In the genomic region with DNA sequence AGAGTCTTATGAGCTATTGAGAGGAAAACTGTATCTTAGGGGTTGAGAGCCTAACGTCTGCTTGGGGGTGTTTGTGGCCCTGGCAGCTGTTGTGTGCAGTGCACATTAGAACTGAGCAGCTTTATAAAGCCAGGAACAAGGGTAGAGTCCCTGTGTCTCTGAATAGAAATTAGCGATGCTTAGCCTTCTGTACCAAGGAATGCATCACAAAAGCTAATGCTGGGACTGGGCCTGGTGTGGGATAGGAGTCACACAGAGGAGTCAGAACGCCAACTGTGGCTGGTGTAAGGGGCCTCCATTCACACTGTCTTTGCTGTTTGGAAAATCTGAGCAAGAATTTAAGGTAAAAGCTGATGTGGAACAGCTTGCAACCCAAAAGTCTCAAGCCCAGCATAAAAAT, we compare ENCODE assay signal across 28 cellular contexts.
"Had no signal": no experiment of that assay in that cellular context is flagged by ENCODE, and none has a peak within 500 bp of the region (broad histone marks: within the 10 kb centered on the region; RNA-seq: fewer than 3 reads in every experiment).

No MANE protein-coding gene starts in this region.

- H3K36me3 Mint-ChIP-seq: activated naive CD4-positive, alpha-beta T cell treated with anti-CD3 and anti-CD28 coated beads, Interleukin-2, amount 50 U/mL, for 24 hours; natural killer cell treated with Interleukin-12 subunit alpha and Interleukin-12 subunit beta and Interleukin-15 and Interleukin-18, amount 100 ng/mL, for 72 hours; stimulated activated naive B cell treated with anti-CD40 and anti-IgM and Interleukin-4, amounts not matched to agents 10 μg/mL and 1 μg/mL and 100 μg/mL, for 72 hours had no signal

- H3K9ac ChIP-seq: parathyroid adenoma had no signal

- H3K4me3 ChIP-seq: esophagus squamous epithelium, left ventricle myocardium inferior, lung, psoas muscle, right atrium auricular region, stomach, thyroid gland, upper lobe of left lung, vagina had no signal

- H3K4me1 ChIP-seq: esophagus squamous epithelium, left ventricle myocardium inferior, parathyroid adenoma, psoas muscle, right atrium auricular region, thyroid gland, vagina had no signal

- DNase-seq: activated CD4-positive, alpha-beta memory T cell treated with anti-CD3 and anti-CD28 coated beads, Interleukin-2, amount 10 ng/mL, durations not matched to agents 7 days and 5 days; activated CD4-positive, alpha-beta T cell treated with anti-CD3 and anti-CD28 coated beads for 1 hour; activated CD4-positive, alpha-beta T cell treated with anti-CD3 and anti-CD28 coated beads, Interleukin-2, amount 10 ng/mL, durations not matched to agents 7 days and 5 days; activated naive CD8-positive, alpha-beta T cell treated with anti-CD3 and anti-CD28 coated beads, Interleukin-2, amount 50 U/mL, for 24 hours; activated T-cell treated with anti-CD3 and anti-CD28 coated beads, Interleukin-2, amount 50 U/mL, for 4 hours; esophagus squamous epithelium; foreskin melanocyte; islet precursor cell; left ventricle myocardium inferior; occipital lobe; psoas muscle; stimulated activated CD4-positive, alpha-beta T cell treated with anti-CD3 and anti-CD28 coated beads, Interleukin-15, amount 100 ng/mL, for 24 hours; stimulated activated CD4-positive, alpha-beta T cell treated with anti-CD3 and anti-CD28 coated beads, Interleukin-2, amount 100 ng/mL, for 24 hours; stimulated activated naive B cell treated with anti-CD40 and anti-IgM and Interleukin-4, amounts not matched to agents 10 μg/mL and 1 μg/mL and 100 μg/mL, for 72 hours; stomach; T-helper 2 cell; thyroid gland; upper lobe of left lung had no signal

- H3K4me1 Mint-ChIP-seq: activated CD4-positive, alpha-beta memory T cell treated with anti-CD3 and anti-CD28 coated beads, Interleukin-2, amount 10 ng/mL, durations not matched to agents 7 days and 5 days; activated CD4-positive, alpha-beta T cell treated with anti-CD3 and anti-CD28 coated beads, Interleukin-2, amount 10 ng/mL, durations not matched to agents 7 days and 5 days; activated naive CD4-positive, alpha-beta T cell treated with anti-CD3 and anti-CD28 coated beads, Interleukin-2, amount 50 U/mL, for 24 hours; activated naive CD8-positive, alpha-beta T cell treated with anti-CD3 and anti-CD28 coated beads, Interleukin-2, amount 50 U/mL, for 24 hours; activated T-helper 17 cell treated with anti-CD3 and anti-CD28 coated beads, Interleukin-2, amount 50 U/mL, for 72 hours; central memory CD8-positive, alpha-beta T cell; stimulated activated naive B cell treated with anti-CD40 and anti-IgM and Interleukin-4, amounts not matched to agents 10 μg/mL and 1 μg/mL and 100 μg/mL, for 72 hours; WTC11 had no signal

- H2AFZ ChIP-seq: parathyroid adenoma had no signal

- H3K4me3 Mint-ChIP-seq: activated CD4-positive, alpha-beta memory T cell treated with anti-CD3 and anti-CD28 coated beads, Interleukin-2, amount 10 ng/mL, durations not matched to agents 7 days and 5 days; activated CD4-positive, alpha-beta T cell treated with anti-CD3 and anti-CD28 coated beads, Interleukin-2, amount 10 ng/mL, durations not matched to agents 7 days and 5 days; activated naive CD4-positive, alpha-beta T cell treated with anti-CD3 and anti-CD28 coated beads, Interleukin-2, amount 50 U/mL, for 24 hours; activated naive CD8-positive, alpha-beta T cell treated with anti-CD3 and anti-CD28 coated beads, Interleukin-2, amount 50 U/mL, for 24 hours; activated T-cell treated with anti-CD3 and anti-CD28 coated beads, Interleukin-2, amount 50 U/mL, for 4 hours; activated T-helper 17 cell treated with anti-CD3 and anti-CD28 coated beads, Interleukin-2, amount 50 U/mL, for 72 hours; central memory CD8-positive, alpha-beta T cell; dendritic cell treated with granulocyte-macrophage colony-stimulating factor and Interleukin-4, amounts not matched to agents 40 ng/mL and 50 ng/mL, for 4 days; natural killer cell treated with Interleukin-12 subunit alpha and Interleukin-12 subunit beta and Interleukin-15 and Interleukin-18, amount 100 ng/mL, for 72 hours; stimulated activated naive B cell treated with anti-CD40 and anti-IgM and Interleukin-4, amounts not matched to agents 10 μg/mL and 1 μg/mL and 100 μg/mL, for 72 hours; WTC11 had no signal

- H3K9me3 ChIP-seq: esophagus squamous epithelium, left ventricle myocardium inferior, psoas muscle, right atrium auricular region, stomach, thyroid gland, upper lobe of left lung, vagina had no signal

- H3K27ac Mint-ChIP-seq: activated CD4-positive, alpha-beta memory T cell treated with anti-CD3 and anti-CD28 coated beads, Interleukin-2, amount 10 ng/mL, durations not matched to agents 7 days and 5 days; activated CD4-positive, alpha-beta T cell treated with anti-CD3 and anti-CD28 coated beads, Interleukin-2, amount 10 ng/mL, durations not matched to agents 7 days and 5 days; activated naive CD4-positive, alpha-beta T cell treated with anti-CD3 and anti-CD28 coated beads, Interleukin-2, amount 50 U/mL, for 24 hours; activated naive CD8-positive, alpha-beta T cell treated with anti-CD3 and anti-CD28 coated beads, Interleukin-2, amount 50 U/mL, for 24 hours; activated T-helper 17 cell treated with anti-CD3 and anti-CD28 coated beads, Interleukin-2, amount 50 U/mL, for 72 hours; dendritic cell treated with granulocyte-macrophage colony-stimulating factor and Interleukin-4, amounts not matched to agents 40 ng/mL and 50 ng/mL, for 4 days; natural killer cell treated with Interleukin-12 subunit alpha and Interleukin-12 subunit beta and Interleukin-15 and Interleukin-18, amount 100 ng/mL, for 72 hours; stimulated activated naive B cell treated with anti-CD40 and anti-IgM and Interleukin-4, amounts not matched to agents 10 μg/mL and 1 μg/mL and 100 μg/mL, for 72 hours; WTC11 had no signal

- H3K27ac ChIP-seq: esophagus squamous epithelium, left ventricle myocardium inferior, parathyroid adenoma, psoas muscle, right atrium auricular region, stomach, thyroid gland, upper lobe of left lung, vagina had no signal

- H3K27me3 Mint-ChIP-seq: activated CD4-positive, alpha-beta memory T cell treated with anti-CD3 and anti-CD28 coated beads, Interleukin-2, amount 10 ng/mL, durations not matched to agents 7 days and 5 days; activated CD4-positive, alpha-beta T cell treated with anti-CD3 and anti-CD28 coated beads, Interleukin-2, amount 10 ng/mL, durations not matched to agents 7 days and 5 days; activated naive CD8-positive, alpha-beta T cell treated with anti-CD3 and anti-CD28 coated beads, Interleukin-2, amount 50 U/mL, for 24 hours; activated T-helper 17 cell treated with anti-CD3 and anti-CD28 coated beads, Interleukin-2, amount 50 U/mL, for 72 hours; central memory CD8-positive, alpha-beta T cell; dendritic cell treated with granulocyte-macrophage colony-stimulating factor and Interleukin-4, amounts not matched to agents 40 ng/mL and 50 ng/mL, for 4 days; natural killer cell treated with Interleukin-12 subunit alpha and Interleukin-12 subunit beta and Interleukin-15 and Interleukin-18, amount 100 ng/mL, for 72 hours; stimulated activated naive B cell treated with anti-CD40 and anti-IgM and Interleukin-4, amounts not matched to agents 10 μg/mL and 1 μg/mL and 100 μg/mL, for 72 hours had no signal

- H3K36me3 ChIP-seq: esophagus squamous epithelium, left ventricle myocardium inferior, right atrium auricular region, stomach, thyroid gland, upper lobe of left lung, vagina had no signal

- H3K27me3 ChIP-seq: esophagus squamous epithelium, right atrium auricular region, thyroid gland, upper lobe of left lung, vagina had no signal

- ATAC-seq: activated naive CD8-positive, alpha-beta T cell treated with anti-CD3 and anti-CD28 coated beads, Interleukin-2, amount 50 U/mL, for 24 hours; activated T-cell treated with anti-CD3 and anti-CD28 coated beads, Interleukin-2, amount 50 U/mL, for 4 hours; activated T-helper 17 cell treated with anti-CD3 and anti-CD28 coated beads, Interleukin-2, amount 50 U/mL, for 72 hours; natural killer cell treated with Interleukin-12 subunit alpha and Interleukin-12 subunit beta and Interleukin-15 and Interleukin-18, amount 100 ng/mL, for 72 hours; psoas muscle; stimulated activated naive B cell treated with anti-CD40 and anti-IgM and Interleukin-4, amounts not matched to agents 10 μg/mL and 1 μg/mL and 100 μg/mL, for 72 hours; WTC11 had no signal

- H3K9me3 Mint-ChIP-seq: activated CD4-positive, alpha-beta memory T cell treated with anti-CD3 and anti-CD28 coated beads, Interleukin-2, amount 10 ng/mL, durations not matched to agents 7 days and 5 days; activated CD4-positive, alpha-beta T cell treated with anti-CD3 and anti-CD28 coated beads, Interleukin-2, amount 10 ng/mL, durations not matched to agents 7 days and 5 days; activated naive CD4-positive, alpha-beta T cell treated with anti-CD3 and anti-CD28 coated beads, Interleukin-2, amount 50 U/mL, for 24 hours; activated T-helper 17 cell treated with anti-CD3 and anti-CD28 coated beads, Interleukin-2, amount 50 U/mL, for 72 hours had no signal
